16 cellular contexts compared by ENCODE assay signal in the genomic region with DNA sequence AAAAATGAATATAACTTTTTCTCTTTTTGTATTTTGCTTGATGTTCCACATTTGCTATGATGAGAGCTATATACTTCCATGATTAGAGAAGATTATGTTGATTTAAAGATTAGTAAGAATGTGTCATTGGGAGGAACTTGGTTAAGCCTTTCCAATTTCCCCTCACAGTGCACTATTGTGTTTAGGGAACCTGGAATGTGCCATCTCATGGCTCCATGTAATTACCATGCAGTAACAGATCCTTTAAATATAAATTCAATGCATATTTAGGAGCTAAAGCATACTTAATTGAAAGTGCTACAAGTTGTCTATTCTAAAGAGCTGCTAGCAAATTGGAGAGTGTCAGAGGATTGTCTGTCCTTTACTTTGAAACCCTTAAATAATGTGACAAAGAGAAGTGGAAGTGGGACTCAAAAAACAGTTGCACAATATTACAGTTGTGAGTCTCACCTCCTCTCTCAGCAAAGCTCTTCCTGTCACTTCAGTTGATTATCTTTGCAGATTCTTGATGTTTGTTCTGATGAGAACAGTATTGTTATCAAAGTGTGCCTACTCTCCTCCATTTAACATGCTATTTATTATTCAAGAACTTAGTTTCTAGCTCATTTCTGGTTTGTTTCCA.
A peak's percentile ranks its signal among the peaks of the same experiment; 100 is the strongest.
DNase-seq lines count a peak whose midpoint lies in the region; ATAC-seq, FAIRE-seq and TF ChIP-seq lines count a peak whose summit lies in the region.
"Had no signal": no experiment of that assay in that cellular context is flagged by ENCODE, and none has a peak within 500 bp of the region (broad histone marks: within the 10 kb centered on the region; RNA-seq: fewer than 3 reads in every experiment).

No MANE protein-coding gene starts in this region.

- H3K9me3 ChIP-seq in naive thymus-derived CD4-positive, alpha-beta T cell (ENCODE audit: control insufficient read depth in 2 of 3, low read length in 3 of 3), result no peaks in the 10 kb centered on the region
- H3K9me3 ChIP-seq: neutrophil, transverse colon had no signal

- H3K27me3 ChIP-seq in bronchial epithelial cell (ENCODE audit: control insufficient read depth, insufficient read depth, low read length), result no peaks in the 10 kb centered on the region
- H3K27me3 ChIP-seq in naive thymus-derived CD4-positive, alpha-beta T cell (ENCODE audit: control insufficient read depth in 2 of 2, insufficient read depth in 2 of 2, low read length in 2 of 2), result no peaks in the 10 kb centered on the region
- H3K27me3 ChIP-seq: neutrophil, transverse colon had no signal

- H3K4me1 Mint-ChIP-seq in naive thymus-derived CD4-positive, alpha-beta T cell, result no peaks in the 10 kb centered on the region
- H3K4me1 Mint-ChIP-seq: T-cell had no signal

- peaks cover 0 to 6% (median 0%) of the 10 kb centered on the region in 11 donors for H3K9me3 Mint-ChIP-seq in naive thymus-derived CD4-positive, alpha-beta T cell

- no peak overlapping the region for H3K4me3 Mint-ChIP-seq in naive thymus-derived CD4-positive, alpha-beta T cell
- H3K4me3 Mint-ChIP-seq: T-cell had no signal

- POLR2A ChIA-PET in naive thymus-derived CD4-positive, alpha-beta T cell (lab: Charles Lee), result interaction anchor here (0.5 kb wide), 1 partner anchor 26 kb away, joined by 5 read pairs; no protein-coding TSS in a partner anchor

- no peak for TF ChIP-seq CTCF in bronchial epithelial cell (IDR thresholded peaks at IDR 0.05; ENCODE audit: insufficient read depth, low read length, severe bottlenecking)

- H3K27me3 Mint-ChIP-seq in naive thymus-derived CD4-positive, alpha-beta T cell, result no peaks in the 10 kb centered on the region
- H3K27me3 Mint-ChIP-seq: T-cell had no signal

- peak; percentile 67 for ATAC-seq in naive thymus-derived CD4-positive, alpha-beta T cell
- no peak for ATAC-seq in HG03442 (IDR thresholded peaks at IDR 0.05; ENCODE audit: unreplicated experiment)
- ATAC-seq in HG03159 (IDR thresholded peaks at IDR 0.05; ENCODE audit: unreplicated experiment), result no peak
- ATAC-seq in GM18517 (IDR thresholded peaks at IDR 0.05; ENCODE audit: unreplicated experiment), result no peak
- ATAC-seq: T-cell had no signal

- no peak overlapping the region for H3K4me3 ChIP-seq in bronchial epithelial cell (ENCODE audit: low read depth, low read length)
- H3K4me3 ChIP-seq in naive thymus-derived CD4-positive, alpha-beta T cell (ENCODE audit: low read length), result no peak overlapping the region
- H3K4me3 ChIP-seq: transverse colon had no signal

- H3K36me3 ChIP-seq in bronchial epithelial cell (ENCODE audit: control insufficient read depth, insufficient read depth, low read length), result no peaks in the 10 kb centered on the region
- H3K36me3 ChIP-seq in naive thymus-derived CD4-positive, alpha-beta T cell (ENCODE audit: control insufficient read depth in 2 of 3, insufficient read depth in 3 of 3, low read length in 3 of 3), result no peaks in the 10 kb centered on the region
- H3K36me3 ChIP-seq: neutrophil, transverse colon had no signal

- no peak for FAIRE-seq in bronchial epithelial cell (lab: Jason Lieb, UNC)
- FAIRE-seq: islet of Langerhans had no signal

- DNase-seq in GF-D8 (lab: John Stamatoyannopoulos, UW) (peak; percentile 42), NOMO-1 treated with DMSO at 0.1 percent for 48 hours (lab: John Stamatoyannopoulos, UW; ENCODE audit: unreplicated experiment) (peak; percentile 77), bronchial epithelial cell (ENCODE audit: low read depth) (peak; percentile 92), NCI-H1048 (lab: John Stamatoyannopoulos, UW) (no peak)
- DNase-seq in naive thymus-derived CD4-positive, alpha-beta T cell, result no peak
- DNase-seq: activated gamma-delta T cell, mesenchymal stem cell, NCI-H146, NCI-H226, T-cell, transverse colon had no signal

- no peaks in the 10 kb centered on the region for H3K4me1 ChIP-seq in naive thymus-derived CD4-positive, alpha-beta T cell (ENCODE audit: control insufficient read depth in 2 of 2, insufficient read depth in 2 of 2, low read length in 2 of 2)
- H3K4me1 ChIP-seq: transverse colon had no signal

- intact Hi-C loops in naive thymus-derived CD4-positive, alpha-beta T cell (cut with micrococcal nuclease), result no loop called here

- no peaks in the 10 kb centered on the region for H3K36me3 Mint-ChIP-seq in naive thymus-derived CD4-positive, alpha-beta T cell
- H3K36me3 Mint-ChIP-seq: T-cell had no signal

- CTCF ChIA-PET in naive thymus-derived CD4-positive, alpha-beta T cell (lab: Charles Lee), result no interaction called here

- H3K27ac Mint-ChIP-seq in naive thymus-derived CD4-positive, alpha-beta T cell, result no peak overlapping the region
- H3K27ac Mint-ChIP-seq: T-cell had no signal

- H3K27ac ChIP-seq in naive thymus-derived CD4-positive, alpha-beta T cell (ENCODE audit: low read depth, low read length), result no peak overlapping the region
- H3K27ac ChIP-seq: neutrophil, transverse colon had no signal

Comparison
In these comparisons a context has a peak if more than half of its experiments do, and no peak if none do; other contexts are left out.
1. DNase-seq: peak in GF-D8 (single experiment), NOMO-1 treated with DMSO at 0.1 percent for 48 hours (single experiment) and bronchial epithelial cell (single experiment); none in naive thymus-derived CD4-positive, alpha-beta T cell (0 of 9) and NCI-H1048 (single experiment).